In the genomic region with DNA sequence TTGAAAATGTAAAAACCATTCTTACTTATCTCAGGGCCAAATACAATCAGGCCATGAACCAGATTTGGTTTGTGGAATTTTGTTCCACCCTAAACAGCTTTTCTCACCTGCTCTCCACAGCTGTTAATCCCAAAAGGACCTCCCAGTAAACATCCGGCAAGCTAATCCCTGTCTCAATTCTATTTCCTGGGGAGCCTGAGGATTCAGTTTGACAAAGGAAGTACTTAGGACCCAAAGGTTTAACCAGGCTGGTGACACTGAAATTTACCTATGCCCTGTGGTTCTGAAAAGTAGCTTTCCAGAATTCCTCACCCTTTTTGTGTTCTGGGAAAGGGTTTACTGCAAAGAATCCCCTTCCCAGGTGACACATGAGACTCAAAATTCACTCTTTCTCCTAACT, we compare ENCODE assay signal across 20 cellular contexts. TPM values are rescaled to one million over a fixed set of nuclear protein-coding genes. Genes with fewer than 3 reads are reported as not detected.
DNase-seq lines count a peak whose midpoint lies in the region; ATAC-seq and TF ChIP-seq lines count a peak whose summit lies in the region.
"Had no signal": no experiment of that assay in that cellular context is flagged by ENCODE, and none has a peak within 500 bp of the region (broad histone marks: within the 10 kb centered on the region; RNA-seq: fewer than 3 reads in every experiment).

No MANE protein-coding gene starts in this region.

- no peak overlapping the region for H3K27ac Mint-ChIP-seq in Caco-2 (ENCODE audit: unreplicated experiment)
- H3K27ac Mint-ChIP-seq: activated T-helper 2 cell treated with anti-CD3 and anti-CD28 coated beads, Interferon-gamma antibody, Interleukin-2, Interleukin-4, amounts not matched to agents 10 μg/mL and 5 μg/mL and 100 μg/mL, durations not matched to agents 14 hours and 24 hours and 36 hours; stimulated activated effector memory CD8-positive, alpha-beta T cell treated with anti-CD3 and anti-CD28 coated beads, Interleukin-12 subunit alpha, Interleukin-12 subunit beta, amount 100 ng/mL, for 72 hours had no signal

- H3K9ac ChIP-seq in HUES48 (ENCODE audit: low read depth, low read length), result 0 out of 2 replicates have a peak overlapping the region, but pooled peaks have one; percentile 32
- H3K9ac ChIP-seq in iPS-20b (ENCODE audit: low read depth, low read length), result peak overlapping the region; percentile 72; the same call in 1 of the 2 replicates
- H3K9ac ChIP-seq in smooth muscle cell (ENCODE audit: low read depth), result no peak overlapping the region

- H3K27me3 ChIP-seq in HUES48 (ENCODE audit: control insufficient read depth, insufficient read depth, low read length) (no peaks in the 10 kb centered on the region), adrenal gland (no peaks in the 10 kb centered on the region), iPS-20b (ENCODE audit: insufficient read depth, low read length) (no peaks in the 10 kb centered on the region), smooth muscle cell (ENCODE audit: low read depth) (no peaks in the 10 kb centered on the region), Caco-2 (replicated peaks; ENCODE audit: control insufficient read depth, insufficient read depth, low read length) (no peaks in the 10 kb centered on the region)
- H3K27me3 ChIP-seq: gastrocnemius medialis, tibial artery had no signal

- H3F3A ChIP-seq in smooth muscle cell (ENCODE audit: low read depth), result no peaks in the 10 kb centered on the region

- H2AFZ ChIP-seq in smooth muscle cell (ENCODE audit: low read depth), result no peak overlapping the region

- CTCF ChIA-PET in Caco-2 (lab: Charles Lee), result interaction anchor here (0.5 kb wide), 1 partner anchor 905 kb away, joined by 5 read pairs; no protein-coding TSS in a partner anchor

- H3K36me3 Mint-ChIP-seq in Caco-2 (ENCODE audit: insufficient read depth, unreplicated experiment), result no peaks in the 10 kb centered on the region
- H3K36me3 Mint-ChIP-seq: stimulated activated effector memory CD8-positive, alpha-beta T cell treated with anti-CD3 and anti-CD28 coated beads, Interleukin-12 subunit alpha, Interleukin-12 subunit beta, amount 100 ng/mL, for 72 hours had no signal

- no peak for TF ChIP-seq CTCF in adrenal gland (IDR thresholded peaks at IDR 0.05)
- no peak for TF ChIP-seq CTCF in smooth muscle cell (IDR thresholded peaks at IDR 0.05; ENCODE audit: borderline replicate concordance, insufficient read depth, poor library complexity, severe bottlenecking)
- no peak for TF ChIP-seq CTCF in Caco-2 (IDR thresholded peaks at IDR 0.05; ENCODE audit: insufficient read depth in 1 of 2, low read depth in 1 of 2, low read length in 1 of 2, severe bottlenecking in 1 of 2, unreplicated experiment in 1 of 2)

- H3K27ac ChIP-seq in HUES48 (ENCODE audit: low read depth, low read length) (peak overlapping the region; percentile 99), adrenal gland (peak overlapping the region in 3 of 5 donors; percentile 42 to 74 (median 58)), iPS-20b (ENCODE audit: low read length) (peak overlapping the region; percentile 71), smooth muscle cell (ENCODE audit: low read depth) (peak overlapping the region; percentile 15)
- H3K27ac ChIP-seq: C4-2B, gastrocnemius medialis, tibial artery had no signal

- ATAC-seq in GM18907 (IDR thresholded peaks at IDR 0.05; ENCODE audit: unreplicated experiment), result no peak
- ATAC-seq: gastrocnemius medialis, Panc1 had no signal

- peaks cover 9% of the 10 kb centered on the region for H3K27me3 Mint-ChIP-seq in Caco-2 (ENCODE audit: insufficient read depth, unreplicated experiment)

- intact Hi-C loops in adrenal gland (cut with DNase I) (no loop called here), Caco-2 (cut with micrococcal nuclease; ENCODE audit: unreplicated experiment) (no loop called here)

- peaks cover 55% of the 10 kb centered on the region for H3K4me1 ChIP-seq in HUES48 (ENCODE audit: control insufficient read depth, insufficient read depth, low read length)
- H3K4me1 ChIP-seq in adrenal gland (replicated peaks in 1 of 2), result peaks cover 19 to 32% of the 10 kb centered on the region in 2 donors
- H3K4me1 ChIP-seq in iPS-20b (ENCODE audit: insufficient read depth, low read length), result peaks cover 50% of the 10 kb centered on the region
- H3K4me1 ChIP-seq in smooth muscle cell (ENCODE audit: low read depth), result peaks cover 63% of the 10 kb centered on the region
- H3K4me1 ChIP-seq in Caco-2, result 0 out of 2 replicates have a peak, but pooled peaks cover under 1% of the 10 kb centered on the region
- H3K4me1 ChIP-seq: gastrocnemius medialis had no signal

- H3K4me1 Mint-ChIP-seq in Caco-2 (ENCODE audit: low read depth, unreplicated experiment), result no peaks in the 10 kb centered on the region
- H3K4me1 Mint-ChIP-seq: stimulated activated effector memory CD8-positive, alpha-beta T cell treated with anti-CD3 and anti-CD28 coated beads, Interleukin-12 subunit alpha, Interleukin-12 subunit beta, amount 100 ng/mL, for 72 hours had no signal

- POLR2A ChIA-PET in Caco-2 (lab: Charles Lee), result no interaction called here

- DNase-seq in adrenal gland (no peak), smooth muscle cell (lab: John Stamatoyannopoulos, UW; ENCODE audit: unreplicated experiment) (no peak), Caco-2 (no peak)
- no peak for DNase-seq in stimulated activated CD4-positive, alpha-beta T cell treated with anti-CD3 and anti-CD28 coated beads, Interleukin-4, amount 100 ng/mL, for 1 hour
- DNase-seq: DMS79, gastrocnemius medialis, KG1, kidney, NCI-H526 treated with DMSO at 0.1 percent for 48 hours, occipital lobe, tibial artery had no signal

- H4K20me1 ChIP-seq in smooth muscle cell (ENCODE audit: low read depth), result no peaks in the 10 kb centered on the region

- no peak overlapping the region for H3K4me3 Mint-ChIP-seq in Caco-2 (ENCODE audit: unreplicated experiment)
- H3K4me3 Mint-ChIP-seq: stimulated activated effector memory CD8-positive, alpha-beta T cell treated with anti-CD3 and anti-CD28 coated beads, Interleukin-12 subunit alpha, Interleukin-12 subunit beta, amount 100 ng/mL, for 72 hours had no signal

- no peak for TF ChIP-seq POLR2A in adrenal gland (IDR thresholded peaks at IDR 0.05)

- H3K4me3 ChIP-seq in HUES48 (ENCODE audit: low read depth, low read length), result no peak overlapping the region
- no peak overlapping the region for H3K4me3 ChIP-seq in adrenal gland
- H3K4me3 ChIP-seq in iPS-20b (ENCODE audit: low read length), result peak overlapping the region; percentile 34; the same call in 1 of the 2 replicates
- no peak overlapping the region for H3K4me3 ChIP-seq in smooth muscle cell
- no peak overlapping the region for H3K4me3 ChIP-seq in Caco-2 (ENCODE audit: low read depth, low read length)
- H3K4me3 ChIP-seq: gastrocnemius medialis, tibial artery had no signal

- 79 to 86% (median 82%) methylated on average over 1 of the region's 1 CpG for WGBS in adrenal gland, 4 donors
- 32% methylated on average over 1 of the region's 1 CpG for WGBS in smooth muscle cell (ENCODE audit: low lambda C conversion rate)

- no peaks in the 10 kb centered on the region for H3K36me3 ChIP-seq in HUES48 (ENCODE audit: control insufficient read depth, insufficient read depth, low read length)
- H3K36me3 ChIP-seq in adrenal gland (replicated peaks in 1 of 2), result no peaks in the 10 kb centered on the region
- H3K36me3 ChIP-seq in iPS-20b (ENCODE audit: insufficient read depth, low read depth, low read length), result no peaks in the 10 kb centered on the region
- no peaks in the 10 kb centered on the region for H3K36me3 ChIP-seq in smooth muscle cell (ENCODE audit: low read depth)
- no peaks in the 10 kb centered on the region for H3K36me3 ChIP-seq in Caco-2 (ENCODE audit: control insufficient read depth, insufficient read depth, low read length)
- H3K36me3 ChIP-seq: gastrocnemius medialis, tibial artery had no signal

- H3K79me2 ChIP-seq in smooth muscle cell (ENCODE audit: low read depth), result no peaks in the 10 kb centered on the region

- no peaks in the 10 kb centered on the region for H3K9me3 Mint-ChIP-seq in Caco-2 (ENCODE audit: unreplicated experiment)
- H3K9me3 Mint-ChIP-seq: stimulated activated effector memory CD8-positive, alpha-beta T cell treated with anti-CD3 and anti-CD28 coated beads, Interleukin-12 subunit alpha, Interleukin-12 subunit beta, amount 100 ng/mL, for 72 hours had no signal

- no TSS peak for BruUV-seq in Caco-2 (replicated peaks; lab: Mats Ljungman, UMichigan)

- H3K9me3 ChIP-seq in HUES48 (ENCODE audit: control insufficient read depth, insufficient read depth, low read length) (no peaks in the 10 kb centered on the region), adrenal gland (replicated peaks in 1 of 3) (no peaks in the 10 kb centered on the region), iPS-20b (ENCODE audit: insufficient read depth, low read depth, low read length) (no peaks in the 10 kb centered on the region), smooth muscle cell (replicated peaks; ENCODE audit: low read depth) (no peaks in the 10 kb centered on the region), Caco-2 (no peaks in the 10 kb centered on the region)
- H3K9me3 ChIP-seq: gastrocnemius medialis, tibial artery had no signal

- H3K4me2 ChIP-seq in smooth muscle cell, result peak overlapping the region; percentile 46

RNA-seq across cellular contexts. Expression of gene CAPZA3, which starts 15.0 kb away (rescaled TPM):
- total RNA-seq in adrenal gland (not detected), smooth muscle cell (not detected in 2 replicates), Caco-2 (2022) (not detected in 2 replicates)
- polyA plus RNA-seq in adrenal gland (under 1 TPM in 1 of 3 donors, not detected in 2; 0.17 TPM), smooth muscle cell (0.19 TPM in 1 of 2 replicates, not detected in the other)
- total RNA-seq: activated CD8-positive, alpha-beta memory T cell treated with anti-CD3 and anti-CD28 coated beads for 36 hours; activated T-helper 2 cell treated with anti-CD3 and anti-CD28 coated beads, Interferon-gamma antibody, Interleukin-2, Interleukin-4, amounts not matched to agents 10 μg/mL and 5 μg/mL and 100 μg/mL, durations not matched to agents 14 hours and 24 hours and 36 hours; gastrocnemius medialis; kidney; occipital lobe; skeletal muscle tissue had no signal

RNA-seq across cellular contexts. Expression of gene PLCZ1, which starts 15.1 kb away (rescaled TPM):
- total RNA-seq in adrenal gland (not detected), smooth muscle cell (not detected in 2 replicates), Caco-2 (2022) (not detected in 2 replicates)
- polyA plus RNA-seq in adrenal gland (not detected), smooth muscle cell (not detected in 2 replicates)
- total RNA-seq: activated CD8-positive, alpha-beta memory T cell treated with anti-CD3 and anti-CD28 coated beads for 36 hours; activated T-helper 2 cell treated with anti-CD3 and anti-CD28 coated beads, Interferon-gamma antibody, Interleukin-2, Interleukin-4, amounts not matched to agents 10 μg/mL and 5 μg/mL and 100 μg/mL, durations not matched to agents 14 hours and 24 hours and 36 hours; gastrocnemius medialis; kidney; occipital lobe; skeletal muscle tissue had no signal

Comparison
In these comparisons a context has a peak if more than half of its experiments do, and no peak if none do; other contexts are left out.
1. H3K27ac ChIP-seq: peak in every context shown above with its lines; median percentile 99 in HUES48; 71 in iPS-20b; 58 in adrenal gland; 15 in smooth muscle cell.